ENCODE assay signal across 3 cellular contexts in the genomic region with DNA sequence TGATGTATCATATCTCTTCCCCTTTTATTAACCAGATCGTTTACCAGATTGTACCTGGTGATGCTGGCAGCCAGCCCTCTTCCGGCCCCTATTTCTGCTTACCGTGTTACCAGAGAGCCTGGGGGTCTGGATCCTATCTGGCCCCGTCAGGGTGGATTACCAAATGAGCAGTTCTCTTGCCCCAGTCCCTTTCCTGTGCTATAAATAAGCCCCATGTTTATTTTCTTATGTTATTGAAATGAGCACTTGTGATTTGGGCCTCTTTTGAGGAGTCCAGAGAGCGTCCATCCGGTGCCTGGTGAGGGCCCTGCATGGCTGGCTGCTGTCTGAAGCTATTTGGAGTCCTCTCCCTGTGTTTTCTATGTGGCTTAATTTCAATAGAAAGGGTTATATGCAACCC. TPM values are rescaled to one million over a fixed set of nuclear protein-coding genes. Genes with fewer than 3 reads are reported as not detected.
"Had no signal": no experiment of that assay in that cellular context is flagged by ENCODE, and none has a peak within 500 bp of the region (broad histone marks: within the 10 kb centered on the region; RNA-seq: fewer than 3 reads in every experiment).

No MANE protein-coding gene starts in this region.

- ATAC-seq: GM12878 had no signal

- DNase-seq: GDM1, GF-D8 had no signal

- H3K4me3 ChIP-seq: GM12878 had no signal

RNA-seq across cellular contexts. Expression of a gene that starts 59.5 kb away (rescaled TPM):
- total RNA-seq: GM12878 had no signal
- polyA plus RNA-seq: GM12878 had no signal
